8 cellular contexts compared by ENCODE assay signal in genomic region chr6:89353702-89354392, GRCh38. TPM values are rescaled to one million over a fixed set of nuclear protein-coding genes. Genes with fewer than 3 reads are reported as not detected.
DNase-seq lines count a peak whose midpoint lies in the region; ATAC-seq lines count a peak whose summit lies in the region.

No MANE protein-coding gene starts in this region.

- intact Hi-C loops in activated T-helper 2 cell treated with anti-CD3 and anti-CD28 coated beads, Interferon-gamma antibody, Interleukin-2, Interleukin-4, amounts not matched to agents 10 μg/mL and 5 μg/mL and 100 μg/mL, durations not matched to agents 14 hours and 24 hours and 36 hours (cut with micrococcal nuclease), result loop anchor here (5.0 to 10.0 kb wide), 4 partner anchors 207 to 933 kb away; partner anchors contain the start of genes LYRM2, PM20D2 and RNGTT

- no peaks in the 10 kb centered on the region for H3K9me3 Mint-ChIP-seq in activated CD8-positive, alpha-beta memory T cell treated with anti-CD3 and anti-CD28 coated beads, Interleukin-2, amount 10 ng/mL, durations not matched to agents 7 days and 5 days (ENCODE audit: low read depth)
- no peaks in the 10 kb centered on the region for H3K9me3 Mint-ChIP-seq in activated T-helper 2 cell treated with anti-CD3 and anti-CD28 coated beads, Interferon-gamma antibody, Interleukin-2, Interleukin-4, amounts not matched to agents 10 μg/mL and 5 μg/mL and 100 μg/mL, durations not matched to agents 14 hours and 24 hours and 36 hours
- H3K9me3 Mint-ChIP-seq in stimulated activated naive B cell treated with anti-CD40 and anti-IgM and Interleukin-4, amounts not matched to agents 10 μg/mL and 1 μg/mL and 100 μg/mL, for 72 hours, result no peaks in the 10 kb centered on the region

- H3K4me3 Mint-ChIP-seq in activated CD8-positive, alpha-beta memory T cell treated with anti-CD3 and anti-CD28 coated beads, Interleukin-2, amount 10 ng/mL, durations not matched to agents 7 days and 5 days, result peak overlapping the region; percentile 95
- H3K4me3 Mint-ChIP-seq in activated T-helper 2 cell treated with anti-CD3 and anti-CD28 coated beads, Interferon-gamma antibody, Interleukin-2, Interleukin-4, amounts not matched to agents 10 μg/mL and 5 μg/mL and 100 μg/mL, durations not matched to agents 14 hours and 24 hours and 36 hours (ENCODE audit: low read depth), result peak overlapping the region; percentile 80
- H3K4me3 Mint-ChIP-seq in stimulated activated naive B cell treated with anti-CD40 and anti-IgM and Interleukin-4, amounts not matched to agents 10 μg/mL and 1 μg/mL and 100 μg/mL, for 72 hours, result peak overlapping the region; percentile 94 to 95

- H3K36me3 Mint-ChIP-seq in activated CD8-positive, alpha-beta memory T cell treated with anti-CD3 and anti-CD28 coated beads, Interleukin-2, amount 10 ng/mL, durations not matched to agents 7 days and 5 days, result peaks cover 15% of the 10 kb centered on the region
- peaks cover 20% of the 10 kb centered on the region for H3K36me3 Mint-ChIP-seq in activated T-helper 2 cell treated with anti-CD3 and anti-CD28 coated beads, Interferon-gamma antibody, Interleukin-2, Interleukin-4, amounts not matched to agents 10 μg/mL and 5 μg/mL and 100 μg/mL, durations not matched to agents 14 hours and 24 hours and 36 hours (ENCODE audit: low read depth)
- peaks cover 12 to 19% of the 10 kb centered on the region in 2 donors for H3K36me3 Mint-ChIP-seq in stimulated activated naive B cell treated with anti-CD40 and anti-IgM and Interleukin-4, amounts not matched to agents 10 μg/mL and 1 μg/mL and 100 μg/mL, for 72 hours

- peaks cover 65% of the 10 kb centered on the region for H3K4me1 Mint-ChIP-seq in activated CD8-positive, alpha-beta memory T cell treated with anti-CD3 and anti-CD28 coated beads, Interleukin-2, amount 10 ng/mL, durations not matched to agents 7 days and 5 days
- H3K4me1 Mint-ChIP-seq in activated T-helper 2 cell treated with anti-CD3 and anti-CD28 coated beads, Interferon-gamma antibody, Interleukin-2, Interleukin-4, amounts not matched to agents 10 μg/mL and 5 μg/mL and 100 μg/mL, durations not matched to agents 14 hours and 24 hours and 36 hours (ENCODE audit: low read depth), result peaks cover 66% of the 10 kb centered on the region
- H3K4me1 Mint-ChIP-seq in stimulated activated naive B cell treated with anti-CD40 and anti-IgM and Interleukin-4, amounts not matched to agents 10 μg/mL and 1 μg/mL and 100 μg/mL, for 72 hours, result peaks cover 39 to 73% of the 10 kb centered on the region in 2 donors

- CTCF ChIA-PET in activated CD8-positive, alpha-beta memory T cell treated with anti-CD3 and anti-CD28 coated beads, Interleukin-2, amount 10 ng/mL, durations not matched to agents 7 days and 5 days (lab: Charles Lee), result interaction anchor here (0.6 to 11.7 kb wide), 4 partner anchors 11 to 256 kb away, joined by 3 to 119 read pairs (median 47); no protein-coding TSS in a partner anchor

- peak overlapping the region; percentile 79 for H3K27ac Mint-ChIP-seq in activated CD8-positive, alpha-beta memory T cell treated with anti-CD3 and anti-CD28 coated beads, Interleukin-2, amount 10 ng/mL, durations not matched to agents 7 days and 5 days
- H3K27ac Mint-ChIP-seq in activated T-helper 2 cell treated with anti-CD3 and anti-CD28 coated beads, Interferon-gamma antibody, Interleukin-2, Interleukin-4, amounts not matched to agents 10 μg/mL and 5 μg/mL and 100 μg/mL, durations not matched to agents 14 hours and 24 hours and 36 hours, result peak overlapping the region; percentile 83
- peak overlapping the region; percentile 92 for H3K27ac Mint-ChIP-seq in stimulated activated naive B cell treated with anti-CD40 and anti-IgM and Interleukin-4, amounts not matched to agents 10 μg/mL and 1 μg/mL and 100 μg/mL, for 72 hours

- DNase-seq in activated CD8-positive, alpha-beta memory T cell treated with anti-CD3 and anti-CD28 coated beads, Interleukin-2, amount 10 ng/mL, durations not matched to agents 7 days and 5 days, result no peak
- DNase-seq in activated CD8-positive, alpha-beta memory T cell treated with anti-CD3 and anti-CD28 coated beads, Interleukin-2, amount 50 U/mL, for 4 hours, result no peak
- DNase-seq in NCI-H1105 treated with DMSO at 0.1 percent for 48 hours (lab: John Stamatoyannopoulos, UW) (peak; percentile 74), activated gamma-delta T cell treated with Interleukin-2 at 50 U/mL for 16 hours (no peak), SKM-1 treated with dmso at 0.1 percent for 144 hours (lab: John Stamatoyannopoulos, UW; ENCODE audit: unreplicated experiment) (no peak)
- DNase-seq in activated T-helper 2 cell treated with anti-CD3 and anti-CD28 coated beads, Interferon-gamma antibody, Interleukin-2, Interleukin-4, amounts not matched to agents 10 μg/mL and 5 μg/mL and 100 μg/mL, durations not matched to agents 14 hours and 24 hours and 36 hours (ENCODE audit: low spot score), result no peak
- no peak for DNase-seq in stimulated activated naive B cell treated with anti-CD40 and anti-IgM and Interleukin-4, amounts not matched to agents 10 μg/mL and 1 μg/mL and 100 μg/mL, for 72 hours

- no peak for ATAC-seq in activated CD8-positive, alpha-beta memory T cell treated with anti-CD3 and anti-CD28 coated beads, Interleukin-2, amount 10 ng/mL, durations not matched to agents 7 days and 5 days
- ATAC-seq in stimulated activated naive B cell treated with anti-CD40 and anti-IgM and Interleukin-4, amounts not matched to agents 10 μg/mL and 1 μg/mL and 100 μg/mL, for 72 hours (replicated peaks), result no peak
- no peak for ATAC-seq in HG02642 (IDR thresholded peaks at IDR 0.05; ENCODE audit: poor library complexity, unreplicated experiment)

- no peaks in the 10 kb centered on the region for H3K27me3 Mint-ChIP-seq in activated CD8-positive, alpha-beta memory T cell treated with anti-CD3 and anti-CD28 coated beads, Interleukin-2, amount 10 ng/mL, durations not matched to agents 7 days and 5 days
- H3K27me3 Mint-ChIP-seq in activated T-helper 2 cell treated with anti-CD3 and anti-CD28 coated beads, Interferon-gamma antibody, Interleukin-2, Interleukin-4, amounts not matched to agents 10 μg/mL and 5 μg/mL and 100 μg/mL, durations not matched to agents 14 hours and 24 hours and 36 hours (ENCODE audit: low read depth), result no peaks in the 10 kb centered on the region
- no peaks in the 10 kb centered on the region for H3K27me3 Mint-ChIP-seq in stimulated activated naive B cell treated with anti-CD40 and anti-IgM and Interleukin-4, amounts not matched to agents 10 μg/mL and 1 μg/mL and 100 μg/mL, for 72 hours

RNA-seq across cellular contexts. Expression of gene UBE2J1, which starts 1.3 kb away (rescaled TPM):
- 10 to 100 TPM; 26.1 to 31.2 TPM for total RNA-seq in activated CD8-positive, alpha-beta memory T cell treated with anti-CD3 and anti-CD28 coated beads, Interleukin-2, amount 10 ng/mL, durations not matched to agents 7 days and 5 days
- total RNA-seq in activated T-helper 2 cell treated with anti-CD3 and anti-CD28 coated beads, Interferon-gamma antibody, Interleukin-2, Interleukin-4, amounts not matched to agents 10 μg/mL and 5 μg/mL and 100 μg/mL, durations not matched to agents 14 hours and 24 hours and 36 hours, result 34.4 and 34.8 TPM in 2 replicates

RNA-seq across cellular contexts. Expression of gene GABRR2, which starts 38.7 kb away (rescaled TPM):
- 1 to 10 TPM in 1 of 2 experiments, under 1 TPM in 1; 0.67 to 1.0 TPM for total RNA-seq in activated CD8-positive, alpha-beta memory T cell treated with anti-CD3 and anti-CD28 coated beads, Interleukin-2, amount 10 ng/mL, durations not matched to agents 7 days and 5 days
- 0.34 and 0.78 TPM in 2 replicates for total RNA-seq in activated T-helper 2 cell treated with anti-CD3 and anti-CD28 coated beads, Interferon-gamma antibody, Interleukin-2, Interleukin-4, amounts not matched to agents 10 μg/mL and 5 μg/mL and 100 μg/mL, durations not matched to agents 14 hours and 24 hours and 36 hours

RNA-seq across cellular contexts. Expression of gene RRAGD, which starts 58.2 kb away (rescaled TPM):
- 1 to 10 TPM; 1.3 to 5.7 TPM for total RNA-seq in activated CD8-positive, alpha-beta memory T cell treated with anti-CD3 and anti-CD28 coated beads, Interleukin-2, amount 10 ng/mL, durations not matched to agents 7 days and 5 days
- total RNA-seq in activated T-helper 2 cell treated with anti-CD3 and anti-CD28 coated beads, Interferon-gamma antibody, Interleukin-2, Interleukin-4, amounts not matched to agents 10 μg/mL and 5 μg/mL and 100 μg/mL, durations not matched to agents 14 hours and 24 hours and 36 hours, result 6.3 and 7.2 TPM in 2 replicates
